Comparison of ENCODE assay signal across 15 cellular contexts in genomic region chr11:111391328-111392124, GRCh38. TPM values are rescaled to one million over a fixed set of nuclear protein-coding genes. Genes with fewer than 3 reads are reported as not detected.
DNase-seq lines count a peak whose midpoint lies in the region; ATAC-seq and TF ChIP-seq lines count a peak whose summit lies in the region.
"Had no signal": no experiment of that assay in that cellular context is flagged by ENCODE, and none has a peak within 500 bp of the region (broad histone marks: within the 10 kb centered on the region; RNA-seq: fewer than 3 reads in every experiment).

No MANE protein-coding gene starts in this region.

- TF ChIP-seq CTCF in stomach (IDR thresholded peaks at IDR 0.05) (no peak), left lung (IDR thresholded peaks at IDR 0.05) (no peak)

- H3K9me3 ChIP-seq in stomach (no peaks in the 10 kb centered on the region), left lung (no peaks in the 10 kb centered on the region)
- H3K9me3 ChIP-seq: SJCRH30 had no signal

- H3K36me3 ChIP-seq in stomach (no peaks in the 10 kb centered on the region), left lung (no peaks in the 10 kb centered on the region)
- H3K36me3 ChIP-seq: SJCRH30 had no signal

- H3K27ac ChIP-seq in stomach: no peak overlapping the region
- H3K27ac ChIP-seq in left lung: no peak overlapping the region
- H3K27ac ChIP-seq: SJCRH30 had no signal

- H3K4me1 ChIP-seq in stomach: peaks cover 4 to 14% (median 13%) of the 10 kb centered on the region in 4 donors
- H3K4me1 ChIP-seq in left lung: no peaks in the 10 kb centered on the region
- H3K4me1 ChIP-seq: SJCRH30 had no signal

- H3K27ac Mint-ChIP-seq in memory B cell: peak overlapping the region; percentile 41

- no peaks in the 10 kb centered on the region for H3K27me3 Mint-ChIP-seq in memory B cell

- no peak for TF ChIP-seq EP300 in stomach (IDR thresholded peaks at IDR 0.05)

- H3K4me3 Mint-ChIP-seq in memory B cell: no peak overlapping the region

- no peaks in the 10 kb centered on the region for H3K36me3 Mint-ChIP-seq in memory B cell

- intact Hi-C loops in stomach (cut with DNase I; ENCODE audit: low total_unique reads) (no loop called here), left lung (cut with DNase I) (no loop called here)

- 71 to 86% (median 80%) methylated on average over 13 of the region's 13 CpGs for WGBS in stomach, 5 donors

- TF ChIP-seq POLR2A in stomach (IDR thresholded peaks at IDR 0.05): no peak

- peaks cover 40% of the 10 kb centered on the region for H3K4me1 Mint-ChIP-seq in memory B cell

- peak; percentile 61 for ATAC-seq in GM19395 (IDR thresholded peaks at IDR 0.05; ENCODE audit: unreplicated experiment)
- no peak for ATAC-seq in memory B cell (ENCODE audit: low read depth)
- no peak for ATAC-seq in HG03135 (IDR thresholded peaks at IDR 0.05; ENCODE audit: unreplicated experiment)
- no peak for ATAC-seq in GM21717 (IDR thresholded peaks at IDR 0.05; ENCODE audit: unreplicated experiment)
- ATAC-seq in left lung: no peak

- H3K9me3 Mint-ChIP-seq in memory B cell: no peaks in the 10 kb centered on the region

- H3K27me3 ChIP-seq in stomach (no peaks in the 10 kb centered on the region), left lung (no peaks in the 10 kb centered on the region)
- H3K27me3 ChIP-seq: SJCRH30 had no signal

- DNase-seq in NCI-H446 (lab: John Stamatoyannopoulos, UW) (peak; percentile 32 to 78), memory B cell (ENCODE audit: low spot score in 2 of 2) (no peak), stomach (peak; percentile 53), left lung (no peak)
- DNase-seq: ACHN, DND-41, NCI-H1092 treated with DMSO at 0.1 percent for 48 hours, NCI-H2081, NCI-H524, NCI-H82, SJCRH30 had no signal

- H3K4me3 ChIP-seq in stomach (no peak overlapping the region), left lung (no peak overlapping the region)
- H3K4me3 ChIP-seq: SJCRH30 had no signal

RNA-seq across cellular contexts. Expression of gene POU2AF1, which starts 12.5 kb away (rescaled TPM):
- 10 to 100 TPM in 2 of 5 donors, 1 to 10 TPM in 2, not detected in 1; 2.8 to 43.2 (median 14.8) TPM for total RNA-seq in stomach
- polyA plus RNA-seq in stomach: 10 to 100 TPM in 1 of 3 donors, 1 to 10 TPM in 2; 7.0 to 12.3 (median 8.8) TPM
- 1 to 10 TPM; 1.3 to 4.5 TPM for total RNA-seq in left lung
- total RNA-seq: H4, SJCRH30 had no signal

Comparison
In these comparisons a context has a peak if more than half of its experiments do, and no peak if none do; other contexts are left out.
1. DNase-seq: peak in NCI-H446 (2 of 2) and stomach (single experiment); none in memory B cell (0 of 2) and left lung (0 of 2).